In genomic region chr6:116571683-116572000, GRCh38 we compare ENCODE assay signal across 9 cellular contexts. TPM values are rescaled to one million over a fixed set of nuclear protein-coding genes. Genes with fewer than 3 reads are reported as not detected.
DNase-seq lines count a peak whose midpoint lies in the region; ATAC-seq, FAIRE-seq and TF ChIP-seq lines count a peak whose summit lies in the region.
"Had no signal": no experiment of that assay in that cellular context is flagged by ENCODE, and none has a peak within 500 bp of the region (broad histone marks: within the 10 kb centered on the region; RNA-seq: fewer than 3 reads in every experiment).

No MANE protein-coding gene starts in this region.

- H3K36me3 ChIP-seq in heart left ventricle, result peaks cover 0 to 27% (median 16%) of the 10 kb centered on the region in 9 donors
- no peaks in the 10 kb centered on the region for H3K36me3 ChIP-seq in mucosa of descending colon (ENCODE audit: low read depth)
- H3K36me3 ChIP-seq in aorta (ENCODE audit: control insufficient read depth in 1 of 2, insufficient read depth in 2 of 2, low read length in 1 of 2), result no peaks in the 10 kb centered on the region

- H3K9me3 Mint-ChIP-seq in central memory CD8-positive, alpha-beta T cell, result no peaks in the 10 kb centered on the region

- peak overlapping the region; percentile 98 for H3K27ac Mint-ChIP-seq in central memory CD8-positive, alpha-beta T cell (ENCODE audit: low read depth)

- FAIRE-seq in GM12892 (lab: Jason Lieb, UNC), result no peak

- H3K4me3 ChIP-seq in heart left ventricle (peak overlapping the region; percentile 65 to 97 (median 80)), mucosa of descending colon (peak overlapping the region; percentile 56), aorta (ENCODE audit: low read length in 2 of 2) (peak overlapping the region; percentile 39 to 80)

- H3K36me3 Mint-ChIP-seq in central memory CD8-positive, alpha-beta T cell (ENCODE audit: insufficient read depth), result peaks cover 25% of the 10 kb centered on the region

- H3K27ac ChIP-seq in heart left ventricle, result peak overlapping the region; percentile 73 to 96 (median 90)
- peak overlapping the region; percentile 49 to 79 for H3K27ac ChIP-seq in aorta (ENCODE audit: low read depth in 1 of 2, low read length in 2 of 2)

- H3K27me3 Mint-ChIP-seq in central memory CD8-positive, alpha-beta T cell, result no peaks in the 10 kb centered on the region

- H3K27me3 ChIP-seq in heart left ventricle (no peaks in the 10 kb centered on the region), aorta (ENCODE audit: control insufficient read depth in 1 of 2, insufficient read depth in 2 of 2, low read length in 1 of 2) (no peaks in the 10 kb centered on the region)

- DNase-seq in heart left ventricle (no peak), left ventricle myocardium superior (no peak), mucosa of descending colon (no peak), aorta (no peak), GM12892 (ENCODE audit: insufficient read length) (no peak), NCI-H2081 (lab: John Stamatoyannopoulos, UW) (no peak)
- no peak for DNase-seq in central memory CD8-positive, alpha-beta T cell (ENCODE audit: low spot score in 2 of 2)

- 0% methylated on average over 9 to 12 of the region's 12 CpGs for WGBS in heart left ventricle, 4 donors
- 0% methylated on average over 12 of the region's 12 CpGs for WGBS in aorta, 2 donors

- H3K9me3 ChIP-seq in heart left ventricle, result no peaks in the 10 kb centered on the region
- H3K9me3 ChIP-seq in mucosa of descending colon, result no peaks in the 10 kb centered on the region
- no peaks in the 10 kb centered on the region for H3K9me3 ChIP-seq in aorta (ENCODE audit: control insufficient read depth, low read length)

- H3K4me3 Mint-ChIP-seq in central memory CD8-positive, alpha-beta T cell, result peak overlapping the region; percentile 95

- H3K4me1 ChIP-seq in heart left ventricle (peaks cover 3 to 43% (median 30%) of the 10 kb centered on the region in 12 donors), mucosa of descending colon (ENCODE audit: low read depth) (peaks cover 12% of the 10 kb centered on the region), aorta (ENCODE audit: control insufficient read depth in 1 of 2, insufficient read depth in 2 of 2, low read length in 2 of 2) (peaks cover 0 to 3% of the 10 kb centered on the region in 2 donors)

- intact Hi-C loops in heart left ventricle (cut with DNase I) (loop anchor here in 2 of 10 donors (5.0 kb wide), 2 partner anchors 34 to 294 kb away; partner anchors contain the start of gene TSPYL1 (in 1 of the 2)), left ventricle myocardium superior (cut with micrococcal nuclease) (no loop called here), mucosa of descending colon (cut with DNase I, micrococcal nuclease) (no loop called here), aorta (cut with DNase I) (no loop called here)

- TF ChIP-seq POLR2A in heart left ventricle (IDR thresholded peaks at IDR 0.05) (no peak), GM12892 (IDR thresholded peaks at IDR 0.05; ENCODE audit: low read depth, low read length) (no peak)

- H3K4me1 Mint-ChIP-seq in central memory CD8-positive, alpha-beta T cell, result peaks cover 51% of the 10 kb centered on the region

- ATAC-seq in heart left ventricle (peak in 2 of 4 donors; percentile 8 to 29), left ventricle myocardium superior (no peak), mucosa of descending colon (no peak), aorta (ENCODE audit: low FRiP score) (peak; percentile 71), HG02852 (IDR thresholded peaks at IDR 0.05; ENCODE audit: unreplicated experiment) (no peak)
- ATAC-seq in central memory CD8-positive, alpha-beta T cell (replicated peaks; ENCODE audit: extremely low read depth, poor library complexity, severe bottlenecking), result no peak

- no peak for TF ChIP-seq CTCF in heart left ventricle (IDR thresholded peaks at IDR 0.05)
- TF ChIP-seq CTCF in mucosa of descending colon (IDR thresholded peaks at IDR 0.05), result no peak

RNA-seq across cellular contexts. Expression of gene RWDD1, which starts 0.3 kb away (rescaled TPM):
- 10 to 100 TPM; 35.9 to 70.5 (median 48.8) TPM for total RNA-seq in heart left ventricle
- 100 to 1,000 TPM in 1 of 2 donors, 10 to 100 TPM in 1; 69.1 to 124 TPM for polyA plus RNA-seq in heart left ventricle
- total RNA-seq in left ventricle myocardium superior, result 72.4 TPM
- 10 to 100 TPM; 21.0 to 58.0 (median 34.2) TPM for total RNA-seq in mucosa of descending colon
- total RNA-seq in aorta, result 10 to 100 TPM; 40.2 to 41.9 TPM
- polyA plus RNA-seq in aorta, result 100 to 1,000 TPM in 1 of 2 donors, 10 to 100 TPM in 1; 74.7 to 111 TPM
- 62.7 TPM for polyA plus RNA-seq in GM12892 (2012; ENCODE audit: missing spikeins)

RNA-seq across cellular contexts. Expression of gene CALHM4, which starts 18.1 kb away (rescaled TPM):
- under 1 TPM in 1 of 9 donors, not detected in 8; 0.67 TPM for total RNA-seq in heart left ventricle
- under 1 TPM in 1 of 2 donors, not detected in 1; 0.10 TPM for polyA plus RNA-seq in heart left ventricle
- 0.32 TPM for total RNA-seq in left ventricle myocardium superior
- total RNA-seq in mucosa of descending colon, result not detected
- total RNA-seq in aorta, result not detected
- under 1 TPM in 1 of 2 donors, not detected in 1; 0.26 TPM for polyA plus RNA-seq in aorta
- polyA plus RNA-seq in GM12892 (2012; ENCODE audit: missing spikeins), result not detected
- total RNA-seq: NCI-H460 had no signal

RNA-seq across cellular contexts. Expression of gene TRAPPC3L, which starts 26.2 kb away (rescaled TPM):
- total RNA-seq in heart left ventricle, result under 1 TPM in 4 of 9 donors, not detected in 5; 0.11 to 0.29 (median 0.19) TPM
- polyA plus RNA-seq in heart left ventricle, result not detected
- total RNA-seq in left ventricle myocardium superior, result 0.40 TPM
- not detected for total RNA-seq in mucosa of descending colon
- under 1 TPM; 0.36 to 0.55 TPM for total RNA-seq in aorta
- polyA plus RNA-seq in aorta, result 1 to 10 TPM in 1 of 2 donors, under 1 TPM in 1; 0.54 to 1.8 TPM
- polyA plus RNA-seq in GM12892 (2012; ENCODE audit: missing spikeins), result not detected
- total RNA-seq: NCI-H460 had no signal

RNA-seq across cellular contexts. Expression of gene RSPH4A, which starts 44.6 kb away (rescaled TPM):
- total RNA-seq in heart left ventricle (under 1 TPM in 7 of 9 donors, not detected in 2; 0.12 to 0.42 (median 0.20) TPM), left ventricle myocardium superior (0.17 TPM), mucosa of descending colon (under 1 TPM; 0.14 to 0.35 (median 0.19) TPM), aorta (under 1 TPM; 0.48 to 0.68 TPM)
- polyA plus RNA-seq in heart left ventricle (under 1 TPM; 0.12 to 0.23 TPM), aorta (under 1 TPM in 1 of 2 donors, not detected in 1; 0.51 TPM)
- not detected for polyA plus RNA-seq in GM12892 (2012; ENCODE audit: missing spikeins)
- total RNA-seq: NCI-H460 had no signal
